In the genomic region with DNA sequence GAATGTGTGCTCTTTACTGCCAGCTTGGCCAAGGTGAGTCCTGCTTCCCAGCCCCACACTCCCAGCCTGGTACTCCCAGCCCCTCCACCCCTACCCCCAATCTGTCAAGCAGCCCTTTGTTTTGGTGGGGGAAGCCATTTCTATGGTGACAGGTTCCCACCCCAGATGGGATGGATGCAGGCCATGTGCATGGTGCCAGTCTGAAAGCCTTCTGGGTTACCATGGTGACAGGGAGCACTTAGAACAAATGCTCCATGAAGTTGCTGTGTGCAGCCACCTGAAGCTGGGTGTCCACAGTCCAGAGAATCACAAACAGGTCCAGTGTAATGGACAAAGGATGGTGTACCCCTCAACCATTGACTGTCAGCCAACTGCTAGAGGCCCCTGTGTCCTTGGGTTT, we compare ENCODE assay signal across 1 cellular context.
TF ChIP-seq lines count a peak whose summit lies in the region.

No MANE protein-coding gene starts in this region.

TF ChIP-seq in HepG2, 621 proteins besides CTCF, POLR2A, EP300 and RAD21:
- TF ChIP-seq RFX1 (IDR thresholded peaks at IDR 0.05) (peak; percentile 24; the same call in 1 of the 2 replicates), ZNF138 (CRISPR knock-in tag; IDR thresholded peaks at IDR 0.05; ENCODE audit: low read depth) (no peak)
TF ChIP-seq in HepG2: peak in this region for 1.
